13 cellular contexts compared by ENCODE assay signal in genomic region chr12:132286912-132287311, GRCh38. TPM values are rescaled to one million over a fixed set of nuclear protein-coding genes. Genes with fewer than 3 reads are reported as not detected.
DNase-seq lines count a peak whose midpoint lies in the region; ATAC-seq, FAIRE-seq and TF ChIP-seq lines count a peak whose summit lies in the region.
"Had no signal": no experiment of that assay in that cellular context is flagged by ENCODE, and none has a peak within 500 bp of the region (broad histone marks: within the 10 kb centered on the region; RNA-seq: fewer than 3 reads in every experiment).

No MANE protein-coding gene starts in this region.

- H2AFZ ChIP-seq in K562 (ENCODE audit: low read depth, low read length) (no peak overlapping the region), trophoblast cell (ENCODE audit: insufficient read depth, low read length, poor library complexity) (no peak overlapping the region)

- H2BK120ac ChIP-seq in trophoblast cell (ENCODE audit: insufficient read depth, low read length, poor library complexity): no peak overlapping the region

- H3K4ac ChIP-seq in trophoblast cell (ENCODE audit: low read depth, low read length): no peak overlapping the region

- no peak overlapping the region for H3K14ac ChIP-seq in trophoblast cell (ENCODE audit: low read length)

- no TSS peak for BruUV-seq in K562 (replicated peaks; lab: Mats Ljungman, UMichigan)

- intact Hi-C loops in K562 (cut with micrococcal nuclease): no loop called here
- intact Hi-C loops in activated T-helper 2 cell treated with anti-CD3 and anti-CD28 coated beads, Interferon-gamma antibody, Interleukin-2, Interleukin-4, amounts not matched to agents 10 μg/mL and 5 μg/mL and 100 μg/mL, durations not matched to agents 14 hours and 24 hours and 36 hours (cut with micrococcal nuclease): no loop called here

- H3K27ac ChIP-seq in K562 (ENCODE audit: extremely low read depth, low read depth, low read length) (no peak overlapping the region), trophoblast cell (ENCODE audit: low read depth, low read length) (no peak overlapping the region)

- FAIRE-seq in H54 (lab: Jason Lieb, UNC) (no peak), K562 (lab: Jason Lieb, UNC) (no peak)
- FAIRE-seq: GM12892 had no signal

- H3K4me2 ChIP-seq in K562 (ENCODE audit: insufficient read depth, low read length) (no peak overlapping the region), trophoblast cell (ENCODE audit: low read length) (no peak overlapping the region)

- no peaks in the 10 kb centered on the region for H4K20me1 ChIP-seq in K562 (replicated peaks; ENCODE audit: control insufficient read depth, insufficient read depth, low read length)

- H3K4me3 ChIP-seq in K562: no peak overlapping the region
- H3K4me3 ChIP-seq in trophoblast cell (ENCODE audit: low read depth, low read length): no peak overlapping the region
- H3K4me3 ChIP-seq: mucosa of descending colon had no signal

- no peak overlapping the region for H3K27ac Mint-ChIP-seq in T-helper 17 cell
- no peak overlapping the region for H3K27ac Mint-ChIP-seq in activated T-helper 2 cell treated with anti-CD3 and anti-CD28 coated beads, Interferon-gamma antibody, Interleukin-2, Interleukin-4, amounts not matched to agents 10 μg/mL and 5 μg/mL and 100 μg/mL, durations not matched to agents 14 hours and 24 hours and 36 hours
- H3K27ac Mint-ChIP-seq: activated naive CD4-positive, alpha-beta T cell treated with anti-CD3 and anti-CD28 coated beads, Interleukin-2, amount 50 U/mL, for 72 hours had no signal

- in situ Hi-C loops in K562 (cut with MboI): no loop called here

- TF ChIP-seq RAD21 in K562 (CRISPR knock-in tag; conservative IDR thresholded peaks at IDR 0.05 in 1 of 2, IDR thresholded peaks at IDR 0.05 in 1 of 2): no peak

- no peak overlapping the region for H2BK12ac ChIP-seq in trophoblast cell (ENCODE audit: low read length)

- H3K9me3 ChIP-seq in K562 (replicated peaks; ENCODE audit: control insufficient read depth, insufficient read depth, low read depth, low read length) (no peaks in the 10 kb centered on the region), trophoblast cell (ENCODE audit: insufficient read depth, low read depth, low read length) (peaks cover 38% of the 10 kb centered on the region), T-helper 17 cell (ENCODE audit: control insufficient read depth, low read length, poor library complexity, severe bottlenecking) (no peaks in the 10 kb centered on the region)
- H3K9me3 ChIP-seq: mucosa of descending colon had no signal

- H3K4me1 ChIP-seq in K562 (replicated peaks in 1 of 2; ENCODE audit: control insufficient read depth in 2 of 2, insufficient read depth in 2 of 2, low read length in 2 of 2) (peaks cover 0 to 5% of the 10 kb centered on the region in 2 experiments; a peak in 2 of 5 replicates), trophoblast cell (ENCODE audit: control insufficient read depth in 1 of 2, insufficient read depth in 2 of 2, low read length in 2 of 2) (no peaks in the 10 kb centered on the region)

- no peak overlapping the region for H2BK5ac ChIP-seq in trophoblast cell (ENCODE audit: low read depth, low read length, poor library complexity)

- H3K36me3 ChIP-seq in K562 (ENCODE audit: control insufficient read depth, insufficient read depth, low read length) (no peaks in the 10 kb centered on the region), trophoblast cell (ENCODE audit: control insufficient read depth in 1 of 2, insufficient read depth in 2 of 2, low read length in 2 of 2) (no peaks in the 10 kb centered on the region)

- H3K4me3 Mint-ChIP-seq in T-helper 17 cell: no peak overlapping the region
- no peak overlapping the region for H3K4me3 Mint-ChIP-seq in activated T-helper 2 cell treated with anti-CD3 and anti-CD28 coated beads, Interferon-gamma antibody, Interleukin-2, Interleukin-4, amounts not matched to agents 10 μg/mL and 5 μg/mL and 100 μg/mL, durations not matched to agents 14 hours and 24 hours and 36 hours (ENCODE audit: low read depth)

- TF ChIP-seq EP300 in K562 (IDR thresholded peaks at IDR 0.05; ENCODE audit: low read length): no peak

- DNase-seq in H54 (ENCODE audit: insufficient read length, low spot score) (peak; percentile 89), MV-4-11 (lab: John Stamatoyannopoulos, UW) (peak; percentile 3), K562 (ENCODE audit: extremely low read depth in 1 of 4, low spot score in 3 of 4) (peak in 2 of 4 experiments; percentile 24 to 25), trophoblast cell (peak; percentile 30 to 31), T-helper 17 cell (no peak), D341Med (ENCODE audit: low spot score) (no peak)
- no peak for DNase-seq in activated T-helper 2 cell treated with anti-CD3 and anti-CD28 coated beads, Interferon-gamma antibody, Interleukin-2, Interleukin-4, amounts not matched to agents 10 μg/mL and 5 μg/mL and 100 μg/mL, durations not matched to agents 14 hours and 24 hours and 36 hours (ENCODE audit: low spot score)
- DNase-seq: cerebellar nuclear complex, NCI-H510A, T-helper 2 cell had no signal

- 4% methylated on average over 23 of the region's 23 CpGs for WGBS in K562 (ENCODE audit: insufficient coverage, low coverage, missing lambda C conversion rate)
- WGBS in trophoblast cell (ENCODE audit: extremely low coverage, insufficient coverage, insufficient read length): no CpG with 5 or more reads among the region's 23 CpGs

- H3K79me2 ChIP-seq in K562 (ENCODE audit: control insufficient read depth, insufficient read depth, low read length) (no peaks in the 10 kb centered on the region), trophoblast cell (ENCODE audit: control insufficient read depth, insufficient read depth, low read length, poor library complexity) (no peaks in the 10 kb centered on the region)

- ATAC-seq in K562 (no peak), T-helper 17 cell (no peak)

- no peak overlapping the region for H4K12ac ChIP-seq in trophoblast cell (ENCODE audit: low read depth, low read length)

- H3K27me3 ChIP-seq in K562 (ENCODE audit: control insufficient read depth in 2 of 2, insufficient read depth in 2 of 2, low read length in 2 of 2): peaks cover 21 to 68% of the 10 kb centered on the region in 2 experiments; a peak in 4 of 5 replicates
- H3K27me3 ChIP-seq in trophoblast cell (ENCODE audit: insufficient read depth, low read length): peaks cover 14% of the 10 kb centered on the region

- no peaks in the 10 kb centered on the region for H3K79me1 ChIP-seq in trophoblast cell (ENCODE audit: low read length)

- H3K4me1 Mint-ChIP-seq in T-helper 17 cell: peaks cover 10% of the 10 kb centered on the region
- no peaks in the 10 kb centered on the region for H3K4me1 Mint-ChIP-seq in activated T-helper 2 cell treated with anti-CD3 and anti-CD28 coated beads, Interferon-gamma antibody, Interleukin-2, Interleukin-4, amounts not matched to agents 10 μg/mL and 5 μg/mL and 100 μg/mL, durations not matched to agents 14 hours and 24 hours and 36 hours (ENCODE audit: low read depth)

- CTCF ChIA-PET in K562 (lab: Yijun Ruan, JAX; ENCODE audit: low intra/inter-chr PET ratio): no interaction called here

- H3K36me3 Mint-ChIP-seq in T-helper 17 cell (ENCODE audit: low read depth): peaks cover 3% of the 10 kb centered on the region
- H3K36me3 Mint-ChIP-seq in activated T-helper 2 cell treated with anti-CD3 and anti-CD28 coated beads, Interferon-gamma antibody, Interleukin-2, Interleukin-4, amounts not matched to agents 10 μg/mL and 5 μg/mL and 100 μg/mL, durations not matched to agents 14 hours and 24 hours and 36 hours (ENCODE audit: low read depth): no peaks in the 10 kb centered on the region

- TF ChIP-seq CTCF in K562 (IDR thresholded peaks at IDR 0.05 in 2 of 3, conservative IDR thresholded peaks at IDR 0.05 in 1 of 3; ENCODE audit: insufficient read depth in 2 of 3, low read depth in 1 of 3, low read length in 3 of 3): no peak

- H3K9me3 Mint-ChIP-seq in activated T-helper 2 cell treated with anti-CD3 and anti-CD28 coated beads, Interferon-gamma antibody, Interleukin-2, Interleukin-4, amounts not matched to agents 10 μg/mL and 5 μg/mL and 100 μg/mL, durations not matched to agents 14 hours and 24 hours and 36 hours: peaks cover 1% of the 10 kb centered on the region
- H3K9me3 Mint-ChIP-seq: activated naive CD4-positive, alpha-beta T cell treated with anti-CD3 and anti-CD28 coated beads, Interleukin-2, amount 50 U/mL, for 72 hours had no signal

- no peak overlapping the region for H3K23ac ChIP-seq in trophoblast cell (ENCODE audit: low read length)

- H3K27me3 Mint-ChIP-seq in T-helper 17 cell: peaks cover 19% of the 10 kb centered on the region
- H3K27me3 Mint-ChIP-seq in activated T-helper 2 cell treated with anti-CD3 and anti-CD28 coated beads, Interferon-gamma antibody, Interleukin-2, Interleukin-4, amounts not matched to agents 10 μg/mL and 5 μg/mL and 100 μg/mL, durations not matched to agents 14 hours and 24 hours and 36 hours (ENCODE audit: low read depth): peaks cover 13% of the 10 kb centered on the region

- H2AK5ac ChIP-seq in trophoblast cell (ENCODE audit: low read length): no peak overlapping the region

- no peaks in the 10 kb centered on the region for H3K9me1 ChIP-seq in K562 (ENCODE audit: control insufficient read depth, insufficient read depth, low read length)

- no peak overlapping the region for H4K8ac ChIP-seq in trophoblast cell (ENCODE audit: low read depth, low read length)

- no peak overlapping the region for H4K91ac ChIP-seq in trophoblast cell (ENCODE audit: low read depth, low read length)

- no peak for TF ChIP-seq POLR2A in H54 (IDR thresholded peaks at IDR 0.05; ENCODE audit: low read depth, low read length)
- TF ChIP-seq POLR2A in K562 (conservative IDR thresholded peaks at IDR 0.05): no peak

- H3K9ac ChIP-seq in K562 (ENCODE audit: insufficient read depth in 1 of 2, low read depth in 2 of 2, low read length in 2 of 2): no peak overlapping the region
- no peak overlapping the region for H3K9ac ChIP-seq in trophoblast cell (ENCODE audit: low read length)

- POLR2A ChIA-PET in K562 (lab: Yijun Ruan, JAX): no interaction called here

- H3K18ac ChIP-seq in trophoblast cell (ENCODE audit: low read length): no peak overlapping the region

RNA-seq across cellular contexts. Expression of gene GALNT9, which starts 42.5 kb away (rescaled TPM):
- not detected in 2 replicates for total RNA-seq in K562 (2011; cell fraction: chromatin; rRNA removed; ENCODE audit: low replicate concordance)
- total RNA-seq in K562 (2011; cell fraction: nucleolus; rRNA removed): not detected in 2 replicates
- not detected in 2 replicates for total RNA-seq in K562 (2011; cell fraction: nucleoplasm; rRNA removed)
- total RNA-seq in K562 (2014; rRNA removed): not detected in 2 replicates
- not detected in 2 replicates for total RNA-seq in K562 (2014; rRNA removed; fragmentation: Illumina TruSeq; extraction: Trizol)
- not detected in 2 replicates for total RNA-seq in K562 (2015; rRNA removed; fragmentation: Illumina TruSeq; extraction: Trizol)
- not detected in 2 replicates for total RNA-seq in K562 (2021)
- not detected in 2 replicates for polyA plus RNA-seq in K562 (2011; rRNA removed)
- not detected in 2 replicates for polyA plus RNA-seq in K562 (2011; cell fraction: cytosol; rRNA removed)
- polyA plus RNA-seq in K562 (2011; cell fraction: nucleus; rRNA removed): not detected in 2 replicates
- 0.21 TPM in 1 of 2 replicates, not detected in the other for polyA plus RNA-seq in K562 (2012)
- not detected in 2 replicates for polyA plus RNA-seq in K562 (2014; fragmentation: Illumina TruSeq; extraction: Trizol)
- not detected for polyA plus RNA-seq in K562 (2014; fragmentation: Nextera tagmentation; extraction: Ambion mirVana)
- not detected in 2 replicates for polyA plus RNA-seq in K562 (2014; rRNA removed)
- polyA minus RNA-seq in K562 (2011; rRNA and poly(A)+ RNA removed): not detected in 2 replicates
- polyA minus RNA-seq in K562 (2011; cell fraction: cytosol; rRNA and poly(A)+ RNA removed): not detected in 2 replicates
- not detected in 2 replicates for polyA minus RNA-seq in K562 (2011; cell fraction: nucleus; rRNA and poly(A)+ RNA removed)
- 0.03 TPM in 1 of 2 replicates, not detected in the other for polyA plus RNA-seq in trophoblast cell (2013)
- not detected for total RNA-seq in T-helper 17 cell
- total RNA-seq in activated T-helper 2 cell treated with anti-CD3 and anti-CD28 coated beads, Interferon-gamma antibody, Interleukin-2, Interleukin-4, amounts not matched to agents 10 μg/mL and 5 μg/mL and 100 μg/mL, durations not matched to agents 14 hours and 24 hours and 36 hours: not detected in 2 replicates

Comparison
In these comparisons a context has a peak if more than half of its experiments do, and no peak if none do; other contexts are left out.
1. DNase-seq: peak in H54 (single experiment), MV-4-11 (single experiment) and trophoblast cell (2 of 2); none in T-helper 17 cell (0 of 3), activated T-helper 2 cell treated with anti-CD3 and anti-CD28 coated beads, Interferon-gamma antibody, Interleukin-2, Interleukin-4, amounts not matched to agents 10 μg/mL and 5 μg/mL and 100 μg/mL, durations not matched to agents 14 hours and 24 hours and 36 hours (single experiment) and D341Med (single experiment).